ENCODE assay signal across 15 cellular contexts in genomic region chr6:52403086-52403485, GRCh38. TPM values are rescaled to one million over a fixed set of nuclear protein-coding genes. Genes with fewer than 3 reads are reported as not detected.
DNase-seq lines count a peak whose midpoint lies in the region; ATAC-seq and TF ChIP-seq lines count a peak whose summit lies in the region.
"Had no signal": no experiment of that assay in that cellular context is flagged by ENCODE, and none has a peak within 500 bp of the region (broad histone marks: within the 10 kb centered on the region; RNA-seq: fewer than 3 reads in every experiment).

No MANE protein-coding gene starts in this region.

- 97% methylated on average over 26 of the region's 26 CpGs for WGBS in right cardiac atrium
- 80 to 98% methylated on average over 2 to 26 of the region's 26 CpGs for WGBS in transverse colon (ENCODE audit: low coverage in 1 of 2), 2 donors
- WGBS in SK-N-SH (ENCODE audit: low lambda C conversion rate), result 97% methylated on average over 21 of the region's 26 CpGs

- peaks cover 28% of the 10 kb centered on the region for H3K36me3 Mint-ChIP-seq in activated T-helper 17 cell treated with anti-CD3 and anti-CD28 coated beads, Interleukin-2, amount 50 U/mL, for 72 hours (ENCODE audit: low read depth)
- H3K36me3 Mint-ChIP-seq in naive thymus-derived CD4-positive, alpha-beta T cell, result peaks cover 10 to 30% (median 23%) of the 10 kb centered on the region in 5 donors

- intact Hi-C loops in right cardiac atrium (cut with DNase I) (loop anchor here in 2 of 4 donors (5.0 kb wide), 2 partner anchors 41 to 116 kb away; partner anchors contain the start of gene PAQR8 (in 1 of the 2)), transverse colon (cut with DNase I; ENCODE audit: low total_unique reads) (no loop called here)
- intact Hi-C loops in naive thymus-derived CD4-positive, alpha-beta T cell (cut with micrococcal nuclease), result loop anchor here in 1 of 2 donors (5.0 kb wide), 1 partner anchor 341 kb away; no protein-coding TSS in a partner anchor

- CTCF ChIA-PET in naive thymus-derived CD4-positive, alpha-beta T cell (lab: Charles Lee), result interaction anchor here (0.7 to 9.3 kb wide), 5 partner anchors 13 to 260 kb away, joined by 3 to 83 read pairs (median 3); partner anchors contain the start of genes EFHC1 and MCM3
- CTCF ChIA-PET in SK-N-SH (lab: Yijun Ruan, JAX), result interaction anchor here (1.4 to 10.0 kb wide), 5 partner anchors 13 to 195 kb away, joined by 3 to 119 read pairs (median 5); partner anchors contain the start of gene MCM3

- no peak for TF ChIP-seq POLR2A in transverse colon (IDR thresholded peaks at IDR 0.05)

- no peak for TF ChIP-seq CTCF in right atrium auricular region (IDR thresholded peaks at IDR 0.05)
- TF ChIP-seq CTCF in transverse colon (IDR thresholded peaks at IDR 0.05), result no peak
- no peak for TF ChIP-seq CTCF in SK-N-SH (IDR thresholded peaks at IDR 0.05)

- no peaks in the 10 kb centered on the region for H3K9me3 Mint-ChIP-seq in activated T-helper 17 cell treated with anti-CD3 and anti-CD28 coated beads, Interleukin-2, amount 50 U/mL, for 72 hours
- no peaks in the 10 kb centered on the region for H3K9me3 Mint-ChIP-seq in naive thymus-derived CD4-positive, alpha-beta T cell
- no peaks in the 10 kb centered on the region for H3K9me3 Mint-ChIP-seq in stimulated activated naive CD8-positive, alpha-beta T cell treated with anti-CD3 and anti-CD28 coated beads, Interleukin-15, amount 100 ng/mL, for 72 hours

- peak in 1 of 2 donors; percentile 6 for ATAC-seq in right cardiac atrium
- no peak for ATAC-seq in activated T-helper 17 cell treated with anti-CD3 and anti-CD28 coated beads, Interleukin-2, amount 50 U/mL, for 72 hours (replicated peaks)
- no peak for ATAC-seq in naive thymus-derived CD4-positive, alpha-beta T cell
- no peak for ATAC-seq in stimulated activated naive CD8-positive, alpha-beta T cell treated with anti-CD3 and anti-CD28 coated beads, Interleukin-15, amount 100 ng/mL, for 72 hours
- ATAC-seq: Panc1 had no signal

- no peaks in the 10 kb centered on the region for H3K27me3 Mint-ChIP-seq in activated T-helper 17 cell treated with anti-CD3 and anti-CD28 coated beads, Interleukin-2, amount 50 U/mL, for 72 hours
- H3K27me3 Mint-ChIP-seq in naive thymus-derived CD4-positive, alpha-beta T cell, result no peaks in the 10 kb centered on the region
- no peaks in the 10 kb centered on the region for H3K27me3 Mint-ChIP-seq in stimulated activated naive CD8-positive, alpha-beta T cell treated with anti-CD3 and anti-CD28 coated beads, Interleukin-15, amount 100 ng/mL, for 72 hours

- H3K4me1 ChIP-seq in right cardiac atrium (ENCODE audit: control insufficient read depth, insufficient read depth, low read length) (no peaks in the 10 kb centered on the region), right atrium auricular region (no peaks in the 10 kb centered on the region), transverse colon (peaks cover 0 to 42% (median 25%) of the 10 kb centered on the region in 4 donors), SK-N-SH (ENCODE audit: control insufficient read depth in 1 of 2, insufficient read depth in 2 of 2, low read depth in 1 of 2, low read length in 1 of 2) (peaks cover 6 to 11% of the 10 kb centered on the region in 2 experiments; a peak in 2 of 4 replicates)
- peaks cover 19 to 38% of the 10 kb centered on the region in 2 donors for H3K4me1 ChIP-seq in naive thymus-derived CD4-positive, alpha-beta T cell (ENCODE audit: control insufficient read depth in 2 of 2, insufficient read depth in 2 of 2, low read length in 2 of 2)

- peaks cover 35% of the 10 kb centered on the region for H3K4me1 Mint-ChIP-seq in activated T-helper 17 cell treated with anti-CD3 and anti-CD28 coated beads, Interleukin-2, amount 50 U/mL, for 72 hours
- peaks cover 22 to 94% (median 69%) of the 10 kb centered on the region in 7 donors for H3K4me1 Mint-ChIP-seq in naive thymus-derived CD4-positive, alpha-beta T cell
- H3K4me1 Mint-ChIP-seq in stimulated activated naive CD8-positive, alpha-beta T cell treated with anti-CD3 and anti-CD28 coated beads, Interleukin-15, amount 100 ng/mL, for 72 hours, result peaks cover 43% of the 10 kb centered on the region

- TF ChIP-seq EP300 in transverse colon (IDR thresholded peaks at IDR 0.05; ENCODE audit: low read depth) (no peak), SK-N-SH (IDR thresholded peaks at IDR 0.05; ENCODE audit: borderline replicate concordance in 1 of 2, low read depth in 1 of 2, low read length in 1 of 2) (no peak)

- H3K9ac ChIP-seq in SK-N-SH, result no peak overlapping the region
- H3K9ac ChIP-seq: BLaER1 treated with 17β-estradiol and CSF1 and Interleukin-3, amounts not matched to agents 10 nM and 100 nM had no signal

- H3K36me3 ChIP-seq in right atrium auricular region, result no peaks in the 10 kb centered on the region
- H3K36me3 ChIP-seq in naive thymus-derived CD4-positive, alpha-beta T cell (ENCODE audit: control insufficient read depth in 2 of 3, insufficient read depth in 3 of 3, low read length in 3 of 3), result peaks cover 5 to 28% (median 10%) of the 10 kb centered on the region in 3 experiments
- peaks cover 0 to 9% (median 2%) of the 10 kb centered on the region in 4 donors for H3K36me3 ChIP-seq in transverse colon
- peaks cover 0 to 3% of the 10 kb centered on the region in 2 experiments for H3K36me3 ChIP-seq in SK-N-SH (replicated peaks in 1 of 2; ENCODE audit: control insufficient read depth in 1 of 2, insufficient read depth in 2 of 2, low read length in 1 of 2)

- H3K27ac Mint-ChIP-seq in activated T-helper 17 cell treated with anti-CD3 and anti-CD28 coated beads, Interleukin-2, amount 50 U/mL, for 72 hours, result peak overlapping the region; percentile 25
- H3K27ac Mint-ChIP-seq in naive thymus-derived CD4-positive, alpha-beta T cell, result peak overlapping the region in 8 of 9 donors; percentile 72 to 100 (median 86)
- peak overlapping the region in 1 of 2 donors; percentile 19 for H3K27ac Mint-ChIP-seq in stimulated activated naive CD8-positive, alpha-beta T cell treated with anti-CD3 and anti-CD28 coated beads, Interleukin-15, amount 100 ng/mL, for 72 hours

- H3K27ac ChIP-seq in right cardiac atrium (ENCODE audit: low read length) (no peak overlapping the region), right atrium auricular region (no peak overlapping the region), transverse colon (peak overlapping the region; percentile 31 to 70 (median 58)), SK-N-SH (ENCODE audit: low read depth in 2 of 2, low read length in 1 of 2) (peak overlapping the region in 1 of 2 experiments; percentile 44; a peak in 2 of 4 replicates)
- no peak overlapping the region for H3K27ac ChIP-seq in naive thymus-derived CD4-positive, alpha-beta T cell (ENCODE audit: low read depth, low read length)
- H3K27ac ChIP-seq: BLaER1 treated with 17β-estradiol and CSF1 and Interleukin-3, amounts not matched to agents 10 nM and 100 nM; HL-60 had no signal

- no peaks in the 10 kb centered on the region for H3K9me2 ChIP-seq in SK-N-SH

- no peak overlapping the region for H3K4me3 Mint-ChIP-seq in activated T-helper 17 cell treated with anti-CD3 and anti-CD28 coated beads, Interleukin-2, amount 50 U/mL, for 72 hours
- peak overlapping the region in 1 of 10 donors; percentile 27 for H3K4me3 Mint-ChIP-seq in naive thymus-derived CD4-positive, alpha-beta T cell
- no peak overlapping the region for H3K4me3 Mint-ChIP-seq in stimulated activated naive CD8-positive, alpha-beta T cell treated with anti-CD3 and anti-CD28 coated beads, Interleukin-15, amount 100 ng/mL, for 72 hours

- H3K9me3 ChIP-seq in right cardiac atrium (ENCODE audit: control insufficient read depth, low read length) (no peaks in the 10 kb centered on the region), right atrium auricular region (no peaks in the 10 kb centered on the region), transverse colon (no peaks in the 10 kb centered on the region), SK-N-SH (no peaks in the 10 kb centered on the region)
- no peaks in the 10 kb centered on the region for H3K9me3 ChIP-seq in naive thymus-derived CD4-positive, alpha-beta T cell (ENCODE audit: control insufficient read depth in 2 of 3, low read length in 3 of 3)

- no peak overlapping the region for H3K4me2 ChIP-seq in SK-N-SH
- H3K4me2 ChIP-seq: BLaER1 treated with 17β-estradiol and CSF1 and Interleukin-3, amounts not matched to agents 10 nM and 100 nM had no signal

- no peak overlapping the region for H2AFZ ChIP-seq in SK-N-SH (ENCODE audit: low read depth)

- no peak overlapping the region for H3K4me3 ChIP-seq in right cardiac atrium (ENCODE audit: low read length)
- H3K4me3 ChIP-seq in right atrium auricular region, result no peak overlapping the region
- H3K4me3 ChIP-seq in naive thymus-derived CD4-positive, alpha-beta T cell (ENCODE audit: low read length), result no peak overlapping the region
- no peak overlapping the region for H3K4me3 ChIP-seq in transverse colon
- H3K4me3 ChIP-seq in SK-N-SH (ENCODE audit: low read depth in 2 of 2, low read length in 1 of 2), result no peak overlapping the region
- H3K4me3 ChIP-seq: BLaER1 treated with 17β-estradiol and CSF1 and Interleukin-3, amounts not matched to agents 10 nM and 100 nM had no signal

- H3K79me2 ChIP-seq in SK-N-SH (ENCODE audit: insufficient read depth), result no peaks in the 10 kb centered on the region

- in situ Hi-C loops in transverse colon (cut with MboI; ENCODE audit: low pct_ligation_motif_present in 1 of 4, low pct_unique_long_range_greater_than_20kb in 1 of 4, low sequenced_read_pairs in 3 of 4), result loop anchor here in 2 of 4 donors (5.0 to 25.0 kb wide), 2 partner anchors 116 kb away; partner anchors contain the start of gene MCM3 (in 1 of the 2)

- TF ChIP-seq RAD21 in SK-N-SH (IDR thresholded peaks at IDR 0.05; ENCODE audit: low read length), result no peak

- H3K27me3 ChIP-seq in right cardiac atrium (ENCODE audit: control insufficient read depth, insufficient read depth), result no peaks in the 10 kb centered on the region
- H3K27me3 ChIP-seq in right atrium auricular region, result no peaks in the 10 kb centered on the region
- no peaks in the 10 kb centered on the region for H3K27me3 ChIP-seq in naive thymus-derived CD4-positive, alpha-beta T cell (ENCODE audit: control insufficient read depth in 2 of 2, insufficient read depth in 2 of 2, low read length in 2 of 2)
- H3K27me3 ChIP-seq in transverse colon, result no peaks in the 10 kb centered on the region
- H3K27me3 ChIP-seq in SK-N-SH (ENCODE audit: insufficient read depth), result no peaks in the 10 kb centered on the region
- H3K27me3 ChIP-seq: BLaER1 treated with 17β-estradiol and CSF1 and Interleukin-3, amounts not matched to agents 10 nM and 100 nM had no signal

- DNase-seq in right cardiac atrium (peak in 2 of 3 donors; percentile 32 to 50), right atrium auricular region (ENCODE audit: low spot score) (no peak), transverse colon (no peak), NCI-H2171 (lab: John Stamatoyannopoulos, UW) (no peak), SK-N-SH (no peak)
- no peak for DNase-seq in naive thymus-derived CD4-positive, alpha-beta T cell
- DNase-seq in stimulated activated naive CD8-positive, alpha-beta T cell treated with anti-CD3 and anti-CD28 coated beads, Interleukin-15, amount 100 ng/mL, for 72 hours, result no peak
- DNase-seq: AML-193, DND-41, NCI-H226, NCI-H510A had no signal

- H4K20me1 ChIP-seq in SK-N-SH (ENCODE audit: insufficient read depth), result no peaks in the 10 kb centered on the region

- peaks cover 17% of the 10 kb centered on the region for H3F3A ChIP-seq in SK-N-SH (replicated peaks; ENCODE audit: insufficient read depth)

- POLR2A ChIA-PET in naive thymus-derived CD4-positive, alpha-beta T cell (lab: Charles Lee), result interaction anchor here (0.6 to 4.0 kb wide), 6 partner anchors 13 to 116 kb away, joined by 3 to 20 read pairs (median 4); partner anchors contain the start of gene EFHC1
- POLR2A ChIA-PET in SK-N-SH (lab: Yijun Ruan, JAX), result no interaction called here

RNA-seq across cellular contexts. Expression of gene EFHC1, which starts 17.1 kb away (rescaled TPM):
- total RNA-seq in right cardiac atrium (10 to 100 TPM in 3 of 4 donors, 1 to 10 TPM in 1; 9.0 to 10.5 (median 10.0) TPM), right atrium auricular region (1 to 10 TPM; 3.4 to 4.1 TPM), transverse colon (10 to 100 TPM; 17.1 to 28.4 (median 19.5) TPM)
- polyA plus RNA-seq in right cardiac atrium (4.9 TPM), SK-N-SH (2012; rRNA removed) (39.4 and 54.3 TPM in 2 replicates)
- 1 to 10 TPM; 3.1 to 3.7 TPM for total RNA-seq in activated T-helper 17 cell treated with anti-CD3 and anti-CD28 coated beads, Interleukin-2, amount 50 U/mL, for 72 hours
- total RNA-seq in naive thymus-derived CD4-positive, alpha-beta T cell, result 10 to 100 TPM in 2 of 5 experiments, 1 to 10 TPM in 3; 2.4 to 13.8 (median 6.0) TPM
- polyA plus RNA-seq in naive thymus-derived CD4-positive, alpha-beta T cell, result 1 to 10 TPM; 1.9 to 5.2 TPM
- 20.2 and 22.6 TPM in 2 replicates for polyA plus RNA-seq in SK-N-SH (2012; cell fraction: cytosol; rRNA removed)
- polyA plus RNA-seq in SK-N-SH (2012; cell fraction: nucleus; rRNA removed), result 204 and 279 TPM in 2 replicates

RNA-seq across cellular contexts. Expression of gene PAQR8, which starts 41.1 kb away (rescaled TPM):
- total RNA-seq in right cardiac atrium, result 1 to 10 TPM; 4.5 to 6.2 (median 5.4) TPM
- polyA plus RNA-seq in right cardiac atrium, result 3.0 TPM
- total RNA-seq in right atrium auricular region, result 1 to 10 TPM; 2.6 to 5.6 TPM
- 1 to 10 TPM; 5.7 to 9.2 TPM for total RNA-seq in activated T-helper 17 cell treated with anti-CD3 and anti-CD28 coated beads, Interleukin-2, amount 50 U/mL, for 72 hours
- total RNA-seq in naive thymus-derived CD4-positive, alpha-beta T cell, result 10 to 100 TPM in 3 of 5 experiments, 1 to 10 TPM in 2; 7.5 to 46.2 (median 21.6) TPM
- 10 to 100 TPM; 32.1 to 39.2 TPM for polyA plus RNA-seq in naive thymus-derived CD4-positive, alpha-beta T cell
- 100 to 1,000 TPM in 3 of 4 donors, 10 to 100 TPM in 1; 27.1 to 250 (median 159) TPM for total RNA-seq in transverse colon
- 2.3 and 2.4 TPM in 2 replicates for polyA plus RNA-seq in SK-N-SH (2012; rRNA removed)
- 2.2 and 3.1 TPM in 2 replicates for polyA plus RNA-seq in SK-N-SH (2012; cell fraction: cytosol; rRNA removed)
- 0.55 and 0.86 TPM in 2 replicates for polyA plus RNA-seq in SK-N-SH (2012; cell fraction: nucleus; rRNA removed)

Comparison
In these comparisons a context has a peak if more than half of its experiments do, and no peak if none do; other contexts are left out.
1. DNase-seq: peak in right cardiac atrium (2 of 3); none in right atrium auricular region (single experiment), naive thymus-derived CD4-positive, alpha-beta T cell (0 of 9), transverse colon (single experiment), NCI-H2171 (single experiment), stimulated activated naive CD8-positive, alpha-beta T cell treated with anti-CD3 and anti-CD28 coated beads, Interleukin-15, amount 100 ng/mL, for 72 hours (0 of 2) and SK-N-SH (single experiment).
2. H3K27ac ChIP-seq: peak in transverse colon (4 of 4); none in right cardiac atrium (single experiment), right atrium auricular region (0 of 2) and naive thymus-derived CD4-positive, alpha-beta T cell (single experiment).